10 cellular contexts compared by ENCODE assay signal in genomic region chr21:46079357-46080170, GRCh38. TPM values are rescaled to one million over a fixed set of nuclear protein-coding genes. Genes with fewer than 3 reads are reported as not detected.
A peak's percentile ranks its signal among the peaks of the same experiment; 100 is the strongest.
DNase-seq lines count a peak whose midpoint lies in the region; ATAC-seq and TF ChIP-seq lines count a peak whose summit lies in the region.
"Had no signal": no experiment of that assay in that cellular context is flagged by ENCODE, and none has a peak within 500 bp of the region (broad histone marks: within the 10 kb centered on the region; RNA-seq: fewer than 3 reads in every experiment).

No MANE protein-coding gene starts in this region.

- CTCF ChIA-PET in AG04450 (lab: Charles Lee), result no interaction called here

- no peak for TF ChIP-seq CTCF in AG04450 (IDR thresholded peaks at IDR 0.05; ENCODE audit: low read depth, low read length)
- TF ChIP-seq CTCF in coronary artery (IDR thresholded peaks at IDR 0.05), result no peak
- no peak for TF ChIP-seq CTCF in nephron (IDR thresholded peaks at IDR 0.05; ENCODE audit: unreplicated experiment in 3 of 3)

- H3K27ac ChIP-seq in AG04450 (ENCODE audit: low read depth, low read length), result peak overlapping the region; percentile 78
- H3K27ac ChIP-seq in coronary artery, result peak overlapping the region; percentile 56 to 63

- H3K9me3 Mint-ChIP-seq in nephron, result no peaks in the 10 kb centered on the region
- H3K9me3 Mint-ChIP-seq: activated naive CD8-positive, alpha-beta T cell treated with anti-CD3 and anti-CD28 coated beads, Interleukin-2, amount 10 ng/mL, durations not matched to agents 7 days and 5 days had no signal

- H3K27ac Mint-ChIP-seq in nephron, result peak overlapping the region; percentile 67 to 91 (median 75)
- H3K27ac Mint-ChIP-seq: activated naive CD8-positive, alpha-beta T cell treated with anti-CD3 and anti-CD28 coated beads, Interleukin-2, amount 10 ng/mL, durations not matched to agents 7 days and 5 days had no signal

- peak; percentile 80 for DNase-seq in AG04450 (ENCODE audit: low read depth, low spot score)
- peak; percentile 80 for DNase-seq in HS-5 (ENCODE audit: low read depth)
- DNase-seq in coronary artery (ENCODE audit: low spot score), result no peak
- no peak for DNase-seq in Kasumi-1 (lab: John Stamatoyannopoulos, UW)
- no peak for DNase-seq in SKM-1 treated with dmso at 0.1 percent for 144 hours (lab: John Stamatoyannopoulos, UW; ENCODE audit: unreplicated experiment)
- no peak for DNase-seq in NK-92 (lab: John Stamatoyannopoulos, UW; ENCODE audit: unreplicated experiment)
- DNase-seq: activated naive CD8-positive, alpha-beta T cell treated with anti-CD3 and anti-CD28 coated beads, Interleukin-2, amount 10 ng/mL, durations not matched to agents 7 days and 5 days; NCI-H1694 had no signal

- peak overlapping the region in 2 of 3 experiments; percentile 19 to 22 for H3K4me3 Mint-ChIP-seq in nephron
- H3K4me3 Mint-ChIP-seq: activated naive CD8-positive, alpha-beta T cell treated with anti-CD3 and anti-CD28 coated beads, Interleukin-2, amount 10 ng/mL, durations not matched to agents 7 days and 5 days had no signal

- no peaks in the 10 kb centered on the region for H3K27me3 ChIP-seq in AG04450 (ENCODE audit: control insufficient read depth, insufficient read depth, low read length)

- no peak overlapping the region for H3K4me3 ChIP-seq in AG04450 (ENCODE audit: low read depth, low read length)
- no peak overlapping the region for H3K4me3 ChIP-seq in coronary artery

- peaks cover 6% of the 10 kb centered on the region for H3K27me3 Mint-ChIP-seq in nephron (ENCODE audit: low read depth)

- H3K9me3 ChIP-seq in AG04450 (ENCODE audit: control insufficient read depth, insufficient read depth, low read length), result peaks cover 27% of the 10 kb centered on the region; the same call in 1 of the 2 replicates

- H3K36me3 Mint-ChIP-seq in nephron (ENCODE audit: low read depth), result no peaks in the 10 kb centered on the region
- H3K36me3 Mint-ChIP-seq: activated naive CD8-positive, alpha-beta T cell treated with anti-CD3 and anti-CD28 coated beads, Interleukin-2, amount 10 ng/mL, durations not matched to agents 7 days and 5 days had no signal

- H3K4me1 Mint-ChIP-seq in nephron, result peaks cover 28% of the 10 kb centered on the region
- H3K4me1 Mint-ChIP-seq: activated naive CD8-positive, alpha-beta T cell treated with anti-CD3 and anti-CD28 coated beads, Interleukin-2, amount 10 ng/mL, durations not matched to agents 7 days and 5 days had no signal

- ATAC-seq in GM18498 (IDR thresholded peaks at IDR 0.05; ENCODE audit: unreplicated experiment), result no peak

- POLR2A ChIA-PET in AG04450 (lab: Yijun Ruan, JAX), result interaction anchor here (0.5 to 1.5 kb wide), 6 partner anchors 13 to 1027 kb away, joined by 3 to 6 read pairs (median 4); no protein-coding TSS in a partner anchor

RNA-seq across cellular contexts. Expression of gene COL6A2, which starts 18.3 kb away (rescaled TPM):
- polyA plus RNA-seq in AG04450 (2011; rRNA removed), result 454 and 676 TPM in 2 replicates
- polyA minus RNA-seq in AG04450 (2011; rRNA and poly(A)+ RNA removed), result 266 and 343 TPM in 2 replicates

Comparison
In these comparisons a context has a peak if more than half of its experiments do, and no peak if none do; other contexts are left out.
1. DNase-seq: peak in AG04450 (single experiment) and HS-5 (single experiment); none in coronary artery (single experiment), Kasumi-1 (0 of 2), SKM-1 treated with dmso at 0.1 percent for 144 hours (single experiment) and NK-92 (single experiment).